ENCODE assay signal across 9 cellular contexts in genomic region chr5:177350776-177351391, GRCh38. TPM values are rescaled to one million over a fixed set of nuclear protein-coding genes. Genes with fewer than 3 reads are reported as not detected.
DNase-seq lines count a peak whose midpoint lies in the region; ATAC-seq and TF ChIP-seq lines count a peak whose summit lies in the region.
"Had no signal": no experiment of that assay in that cellular context is flagged by ENCODE, and none has a peak within 500 bp of the region (broad histone marks: within the 10 kb centered on the region; RNA-seq: fewer than 3 reads in every experiment).

No MANE protein-coding gene starts in this region.

- no peak for ATAC-seq in natural killer cell
- no peak for ATAC-seq in HG02763 (IDR thresholded peaks at IDR 0.05; ENCODE audit: unreplicated experiment)
- ATAC-seq in HG03460 (IDR thresholded peaks at IDR 0.05; ENCODE audit: unreplicated experiment): no peak

- TF ChIP-seq CTCF in natural killer cell (IDR thresholded peaks at IDR 0.05): no peak

- DNase-seq in Jurkat, Clone E6-1 (ENCODE audit: low read depth, low spot score): no peak
- DNase-seq in natural killer cell: no peak
- no peak for DNase-seq in NCI-H345 treated with DMSO at 0.1 percent for 48 hours (lab: John Stamatoyannopoulos, UW; ENCODE audit: unreplicated experiment)
- DNase-seq in activated gamma-delta T cell treated with Interleukin-2 at 50 U/mL for 16 hours: no peak

- H3K36me3 ChIP-seq in ES-I3 (ENCODE audit: insufficient read depth, low read length): no peaks in the 10 kb centered on the region

- H3K36me3 Mint-ChIP-seq in dendritic cell treated with granulocyte-macrophage colony-stimulating factor and Interleukin-4, amounts not matched to agents 40 ng/mL and 50 ng/mL, for 4 days (ENCODE audit: low read depth): peaks cover 52% of the 10 kb centered on the region
- H3K36me3 Mint-ChIP-seq in natural killer cell: no peaks in the 10 kb centered on the region

- intact Hi-C loops in dendritic cell treated with granulocyte-macrophage colony-stimulating factor and Interleukin-4, amounts not matched to agents 40 ng/mL and 50 ng/mL, for 4 days (cut with micrococcal nuclease): no loop called here
- intact Hi-C loops in natural killer cell (cut with micrococcal nuclease): loop anchor here (2.0 kb wide), 1 partner anchor 76 kb away; the partner anchor contains the start of gene GRK6

- peak overlapping the region; percentile 72 for H3K4me3 ChIP-seq in Jurkat, Clone E6-1 (ENCODE audit: low read length)

- H3K9me3 Mint-ChIP-seq in dendritic cell treated with granulocyte-macrophage colony-stimulating factor and Interleukin-4, amounts not matched to agents 40 ng/mL and 50 ng/mL, for 4 days: peaks cover 5% of the 10 kb centered on the region
- H3K9me3 Mint-ChIP-seq in natural killer cell: no peaks in the 10 kb centered on the region

- H3K4me1 ChIP-seq in ES-I3 (ENCODE audit: insufficient read depth, low read length): peaks cover 6% of the 10 kb centered on the region

- H3K27ac Mint-ChIP-seq in dendritic cell treated with granulocyte-macrophage colony-stimulating factor and Interleukin-4, amounts not matched to agents 40 ng/mL and 50 ng/mL, for 4 days: peak overlapping the region; percentile 100
- peak overlapping the region; percentile 98 to 99 for H3K27ac Mint-ChIP-seq in natural killer cell

- H3K4me1 Mint-ChIP-seq in dendritic cell treated with granulocyte-macrophage colony-stimulating factor and Interleukin-4, amounts not matched to agents 40 ng/mL and 50 ng/mL, for 4 days (ENCODE audit: low read depth): peaks cover 66% of the 10 kb centered on the region
- peaks cover 55 to 57% of the 10 kb centered on the region in 2 donors for H3K4me1 Mint-ChIP-seq in natural killer cell

- H3K27me3 Mint-ChIP-seq in dendritic cell treated with granulocyte-macrophage colony-stimulating factor and Interleukin-4, amounts not matched to agents 40 ng/mL and 50 ng/mL, for 4 days: no peaks in the 10 kb centered on the region
- H3K27me3 Mint-ChIP-seq in natural killer cell (ENCODE audit: low read depth in 2 of 2): no peaks in the 10 kb centered on the region

- H3K9ac ChIP-seq in ES-I3 (ENCODE audit: low read depth, low read length): peak overlapping the region; percentile 99

- no peaks in the 10 kb centered on the region; the same call in 1 of the 2 replicates for H3K9me3 ChIP-seq in ES-I3 (ENCODE audit: control insufficient read depth, insufficient read depth, low read length)

- H3K4me3 Mint-ChIP-seq in dendritic cell treated with granulocyte-macrophage colony-stimulating factor and Interleukin-4, amounts not matched to agents 40 ng/mL and 50 ng/mL, for 4 days: peak overlapping the region; percentile 96
- peak overlapping the region; percentile 97 for H3K4me3 Mint-ChIP-seq in natural killer cell

RNA-seq across cellular contexts. Expression of gene LMAN2, which starts 0.6 kb away (rescaled TPM):
- 104 TPM for polyA plus RNA-seq in Jurkat, Clone E6-1 (2012; ENCODE audit: insufficient read depth, insufficient read length)
- total RNA-seq in natural killer cell: 100 to 1,000 TPM; 112 to 124 (median 114) TPM

RNA-seq across cellular contexts. Expression of gene RGS14, which starts 6.8 kb away (rescaled TPM):
- polyA plus RNA-seq in Jurkat, Clone E6-1 (2012; ENCODE audit: insufficient read depth, insufficient read length): 47.1 TPM
- total RNA-seq in natural killer cell: 10 to 100 TPM; 57.3 to 87.0 (median 66.1) TPM

RNA-seq across cellular contexts. Expression of gene SLC34A1, which starts 33.4 kb away (rescaled TPM):
- not detected for polyA plus RNA-seq in Jurkat, Clone E6-1 (2012; ENCODE audit: insufficient read depth, insufficient read length)
- under 1 TPM; 0.50 to 0.66 (median 0.63) TPM for total RNA-seq in natural killer cell
- total RNA-seq: NCI-H460 had no signal

RNA-seq across cellular contexts. Expression of gene MXD3, which starts 39.2 kb away (rescaled TPM):
- 86.6 TPM for polyA plus RNA-seq in Jurkat, Clone E6-1 (2012; ENCODE audit: insufficient read depth, insufficient read length)
- total RNA-seq in natural killer cell: 10 to 100 TPM; 10.9 to 15.0 (median 15.0) TPM

RNA-seq across cellular contexts. Expression of gene PRELID1, which starts 47.3 kb away (rescaled TPM):
- 276 TPM for polyA plus RNA-seq in Jurkat, Clone E6-1 (2012; ENCODE audit: insufficient read depth, insufficient read length)
- total RNA-seq in natural killer cell: 10 to 100 TPM; 76.6 to 99.3 (median 91.6) TPM
